ENCODE assay signal across 2 cellular contexts in the genomic region with DNA sequence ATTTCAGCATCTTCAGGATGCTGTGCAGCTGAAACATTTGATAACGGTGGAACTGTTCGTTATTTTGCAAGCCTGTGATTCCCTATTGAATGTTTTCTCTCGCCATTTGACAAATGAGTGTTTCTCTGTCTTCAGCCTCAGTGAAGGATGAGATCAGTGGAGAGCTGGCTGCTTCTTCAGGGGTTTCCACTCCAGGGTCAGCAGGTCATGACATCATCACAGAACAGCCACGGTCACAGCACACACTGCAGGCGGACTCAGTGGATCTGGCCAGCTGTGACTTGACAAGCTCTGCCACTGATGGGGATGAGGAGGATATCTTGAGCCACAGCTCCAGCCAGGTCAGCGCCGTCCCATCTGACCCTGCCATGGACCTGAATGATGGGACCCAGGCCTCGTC.
TF ChIP-seq lines count a peak whose summit lies in the region.

No MANE protein-coding gene starts in this region.

TF ChIP-seq in HepG2, 621 proteins besides CTCF, POLR2A, EP300 and RAD21:
- no peak for TF ChIP-seq ZNF432 (CRISPR knock-in tag; IDR thresholded peaks at IDR 0.05; ENCODE audit: borderline replicate concordance)
- no peak for TF ChIP-seq ZNF264 (CRISPR knock-in tag; IDR thresholded peaks at IDR 0.05)
- no peak for TF ChIP-seq ZNF567 (CRISPR knock-in tag; IDR thresholded peaks at IDR 0.05; ENCODE audit: borderline replicate concordance)
- TF ChIP-seq CREB1 (IDR thresholded peaks at IDR 0.05), result 0 out of 2 replicates have a peak, but pooled peaks have one; percentile 17
- TF ChIP-seq CREB1 (CRISPR knock-in tag; IDR thresholded peaks at IDR 0.05), result no peak
- TF ChIP-seq SNAPC4 (CRISPR knock-in tag; IDR thresholded peaks at IDR 0.05), result no peak
- no peak for TF ChIP-seq ZMYM3 (CRISPR knock-in tag; IDR thresholded peaks at IDR 0.05)
- TF ChIP-seq NONO (IDR thresholded peaks at IDR 0.05), result no peak
- TF ChIP-seq NONO (CRISPR knock-in tag; conservative IDR thresholded peaks at IDR 0.05), result no peak
- no peak for TF ChIP-seq ZNF75D (CRISPR knock-in tag; IDR thresholded peaks at IDR 0.05; ENCODE audit: borderline replicate concordance)
- TF ChIP-seq, protein P1, sequence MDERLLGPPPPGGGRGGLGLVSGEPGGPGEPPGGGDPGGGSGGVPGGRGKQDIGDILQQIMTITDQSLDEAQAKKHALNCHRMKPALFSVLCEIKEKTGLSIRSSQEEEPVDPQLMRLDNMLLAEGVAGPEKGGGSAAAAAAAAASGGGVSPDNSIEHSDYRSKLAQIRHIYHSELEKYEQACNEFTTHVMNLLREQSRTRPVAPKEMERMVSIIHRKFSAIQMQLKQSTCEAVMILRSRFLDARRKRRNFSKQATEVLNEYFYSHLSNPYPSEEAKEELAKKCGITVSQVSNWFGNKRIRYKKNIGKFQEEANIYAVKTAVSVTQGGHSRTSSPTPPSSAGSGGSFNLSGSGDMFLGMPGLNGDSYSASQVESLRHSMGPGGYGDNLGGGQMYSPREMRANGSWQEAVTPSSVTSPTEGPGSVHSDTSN (CRISPR knock-in tag; IDR thresholded peaks at IDR 0.05), result no peak
- TF ChIP-seq RFX1 (IDR thresholded peaks at IDR 0.05), result no peak
- TF ChIP-seq ATF7 (IDR thresholded peaks at IDR 0.05), result peak; percentile 56
- no peak for TF ChIP-seq ATF7 (CRISPR knock-in tag; IDR thresholded peaks at IDR 0.05)
- TF ChIP-seq, protein P2, sequence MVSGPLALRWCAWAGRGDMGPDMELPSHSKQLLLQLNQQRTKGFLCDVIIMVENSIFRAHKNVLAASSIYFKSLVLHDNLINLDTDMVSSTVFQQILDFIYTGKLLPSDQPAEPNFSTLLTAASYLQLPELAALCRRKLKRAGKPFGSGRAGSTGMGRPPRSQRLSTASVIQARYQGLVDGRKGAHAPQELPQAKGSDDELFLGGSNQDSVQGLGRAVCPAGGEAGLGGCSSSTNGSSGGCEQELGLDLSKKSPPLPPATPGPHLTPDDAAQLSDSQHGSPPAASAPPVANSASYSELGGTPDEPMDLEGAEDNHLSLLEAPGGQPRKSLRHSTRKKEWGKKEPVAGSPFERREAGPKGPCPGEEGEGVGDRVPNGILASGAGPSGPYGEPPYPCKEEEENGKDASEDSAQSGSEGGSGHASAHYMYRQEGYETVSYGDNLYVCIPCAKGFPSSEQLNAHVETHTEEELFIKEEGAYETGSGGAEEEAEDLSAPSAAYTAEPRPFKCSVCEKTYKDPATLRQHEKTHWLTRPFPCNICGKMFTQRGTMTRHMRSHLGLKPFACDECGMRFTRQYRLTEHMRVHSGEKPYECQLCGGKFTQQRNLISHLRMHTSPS (CRISPR knock-in tag; IDR thresholded peaks at IDR 0.05; ENCODE audit: low read depth), result no peak
- no peak for TF ChIP-seq ZC3H4 (CRISPR knock-in tag; IDR thresholded peaks at IDR 0.05; ENCODE audit: borderline replicate concordance)
- no peak for TF ChIP-seq POLR2G (IDR thresholded peaks at IDR 0.05; ENCODE audit: low read depth, low read length)
- TF ChIP-seq, protein P3, sequence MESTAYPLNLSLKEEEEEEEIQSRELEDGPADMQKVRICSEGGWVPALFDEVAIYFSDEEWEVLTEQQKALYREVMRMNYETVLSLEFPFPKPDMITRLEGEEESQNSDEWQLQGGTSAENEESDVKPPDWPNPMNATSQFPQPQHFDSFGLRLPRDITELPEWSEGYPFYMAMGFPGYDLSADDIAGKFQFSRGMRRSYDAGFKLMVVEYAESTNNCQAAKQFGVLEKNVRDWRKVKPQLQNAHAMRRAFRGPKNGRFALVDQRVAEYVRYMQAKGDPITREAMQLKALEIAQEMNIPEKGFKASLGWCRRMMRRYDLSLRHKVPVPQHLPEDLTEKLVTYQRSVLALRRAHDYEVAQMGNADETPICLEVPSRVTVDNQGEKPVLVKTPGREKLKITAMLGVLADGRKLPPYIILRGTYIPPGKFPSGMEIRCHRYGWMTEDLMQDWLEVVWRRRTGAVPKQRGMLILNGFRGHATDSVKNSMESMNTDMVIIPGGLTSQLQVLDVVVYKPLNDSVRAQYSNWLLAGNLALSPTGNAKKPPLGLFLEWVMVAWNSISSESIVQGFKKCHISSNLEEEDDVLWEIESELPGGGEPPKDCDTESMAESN (CRISPR knock-in tag; conservative IDR thresholded peaks at IDR 0.05), result no peak
- no peak for TF ChIP-seq SRY (CRISPR knock-in tag; IDR thresholded peaks at IDR 0.05)
- no peak for TF ChIP-seq ZSCAN31 (CRISPR knock-in tag; IDR thresholded peaks at IDR 0.05; ENCODE audit: low read depth)

TF ChIP-seq in liver, 16 proteins besides CTCF, POLR2A, EP300 and RAD21:
- TF ChIP-seq HNF4A (conservative IDR thresholded peaks at IDR 0.05), result no peak
- TF ChIP-seq NR2F2 (IDR thresholded peaks at IDR 0.05), result peak; percentile 57
- TF ChIP-seq GABPA (IDR thresholded peaks at IDR 0.05 in 1 of 2, conservative IDR thresholded peaks at IDR 0.05 in 1 of 2), result no peak
- TF ChIP-seq ATF3 (IDR thresholded peaks at IDR 0.05), result no peak
- TF ChIP-seq REST (IDR thresholded peaks at IDR 0.05), result no peak
- no peak for TF ChIP-seq JUND (IDR thresholded peaks at IDR 0.05)
